Comparison of ENCODE assay signal across 8 cellular contexts in the genomic region with DNA sequence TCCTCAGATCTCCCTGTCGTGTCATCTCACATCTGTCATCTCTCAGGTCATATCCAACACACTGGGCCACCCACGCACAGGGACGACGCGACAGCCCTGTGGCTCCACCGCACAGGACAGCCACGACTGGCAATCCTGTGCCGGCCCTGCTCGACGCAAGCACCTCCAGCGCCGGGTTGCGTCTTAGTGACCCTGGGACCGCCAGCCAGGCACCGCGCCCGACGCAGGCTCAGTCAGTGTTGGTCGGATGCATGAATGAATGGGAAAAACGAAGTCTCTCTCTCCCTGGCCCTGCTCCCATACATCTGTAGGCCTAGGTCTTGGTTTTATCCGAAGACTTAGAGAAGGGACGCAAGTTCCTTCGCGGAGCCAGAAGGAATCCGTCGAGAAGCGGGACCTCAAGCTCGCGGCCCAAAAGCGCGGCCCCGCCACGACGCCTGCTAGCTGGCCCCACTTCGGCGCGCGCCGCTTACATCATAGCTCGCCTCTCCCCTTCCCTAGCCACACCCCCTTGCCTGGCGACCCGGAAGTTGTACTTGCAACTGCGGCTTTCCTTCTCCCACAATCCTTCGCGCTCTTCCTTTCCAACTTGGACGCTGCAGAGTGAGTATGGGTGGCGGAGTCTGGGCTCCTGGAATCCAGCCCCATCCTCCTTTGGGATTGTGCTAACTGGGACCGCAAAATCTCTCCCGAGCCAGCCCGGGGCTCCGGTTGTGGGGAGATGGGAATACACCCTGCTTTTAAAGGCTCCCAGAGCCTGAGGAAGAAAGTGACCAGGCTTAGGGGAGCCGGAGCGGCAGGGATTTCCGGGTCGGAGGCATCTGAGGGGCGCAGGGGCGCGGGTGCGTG. TPM values are rescaled to one million over a fixed set of nuclear protein-coding genes. Genes with fewer than 3 reads are reported as not detected.
DNase-seq lines count a peak whose midpoint lies in the region; ATAC-seq and TF ChIP-seq lines count a peak whose summit lies in the region.

RPL31 (plus strand) TSS at position 577 of the 849 bp plus-strand sequence. CDS start 413 bp downstream, outside the sequence.

- H3K9me3 ChIP-seq in ascending aorta (no peaks in the 10 kb centered on the region), right cardiac atrium (ENCODE audit: control insufficient read depth, low read length) (no peaks in the 10 kb centered on the region), uterus (no peaks in the 10 kb centered on the region)

- DNase-seq in NCI-H1930 (lab: John Stamatoyannopoulos, UW): peak; percentile 93 to 96
- peak; percentile 95 for DNase-seq in T-helper 2 cell treated with Interferon-gamma antibody and Interleukin-4, amounts not matched to agents 5 μg/mL and 100 μg/mL, for 36 hours (ENCODE audit: low spot score)
- peak; percentile 89 to 98 for DNase-seq in ascending aorta (ENCODE audit: low spot score in 2 of 2)
- peak; percentile 98 to 99 (median 98) for DNase-seq in right cardiac atrium
- DNase-seq in pulmonary artery endothelial cell (ENCODE audit: low read depth, low spot score): peak; percentile 93
- peak; percentile 96 to 98 for DNase-seq in uterus

- H3K4me3 Mint-ChIP-seq in T-helper 2 cell treated with Interferon-gamma antibody and Interleukin-4, amounts not matched to agents 5 μg/mL and 100 μg/mL, for 36 hours: peak within 1 kb of the TSS; percentile 94

- ATAC-seq in GM18502 (IDR thresholded peaks at IDR 0.05; ENCODE audit: poor library complexity, unreplicated experiment): peak; percentile 95
- peak; percentile 98 for ATAC-seq in HG02970 (IDR thresholded peaks at IDR 0.05; ENCODE audit: low FRiP score, unreplicated experiment)
- ATAC-seq in right cardiac atrium: peak; percentile 96 to 98

- intact Hi-C loops in ascending aorta (cut with DNase I) (loop anchor here (2.0 to 10.0 kb wide), 5 partner anchors 151 to 587 kb away; partner anchors contain the start of genes CHST10, CNOT11, PDCL3 and RNF149), right cardiac atrium (cut with DNase I) (no loop called here), uterus (cut with DNase I; ENCODE audit: low total_unique reads) (loop anchor here (5.0 kb wide), 1 partner anchor 150 kb away; the partner anchor contains the start of gene TBC1D8)

- H3K4me1 ChIP-seq in ascending aorta (peaks cover 3 to 15% of the 10 kb centered on the region in 2 donors), right cardiac atrium (ENCODE audit: control insufficient read depth, insufficient read depth, low read length) (peaks cover 3% of the 10 kb centered on the region), uterus (no peaks in the 10 kb centered on the region)

- peaks cover 52% of the 10 kb centered on the region for H3K36me3 Mint-ChIP-seq in T-helper 2 cell treated with Interferon-gamma antibody and Interleukin-4, amounts not matched to agents 5 μg/mL and 100 μg/mL, for 36 hours (ENCODE audit: low read depth)

- H3K36me3 ChIP-seq in ascending aorta: peaks cover 31 to 37% of the 10 kb centered on the region in 2 donors
- H3K36me3 ChIP-seq in uterus: no peaks in the 10 kb centered on the region

- H3K27ac ChIP-seq in ascending aorta (peak within 1 kb of the TSS; percentile 89 to 91), right cardiac atrium (ENCODE audit: low read length) (peak within 1 kb of the TSS; percentile 63), uterus (peak within 1 kb of the TSS; percentile 88 to 89)

- peaks cover 6% of the 10 kb centered on the region for H3K9me3 Mint-ChIP-seq in T-helper 2 cell treated with Interferon-gamma antibody and Interleukin-4, amounts not matched to agents 5 μg/mL and 100 μg/mL, for 36 hours

- H3K27ac Mint-ChIP-seq in T-helper 2 cell treated with Interferon-gamma antibody and Interleukin-4, amounts not matched to agents 5 μg/mL and 100 μg/mL, for 36 hours: peak within 1 kb of the TSS; percentile 95

- peak; percentile 74 to 85 for TF ChIP-seq POLR2A in uterus (IDR thresholded peaks at IDR 0.05)

- H3K4me3 ChIP-seq in ascending aorta (peak within 1 kb of the TSS; percentile 90), right cardiac atrium (ENCODE audit: low read length) (peak within 1 kb of the TSS; percentile 81), uterus (peak within 1 kb of the TSS; percentile 66 to 86)

- TF ChIP-seq CTCF in ascending aorta (IDR thresholded peaks at IDR 0.05) (no peak), uterus (IDR thresholded peaks at IDR 0.05) (peak in 2 of 4 experiments; percentile 10 to 29)

- WGBS in right cardiac atrium: 3% methylated on average over 59 of the region's 59 CpGs

- no peaks in the 10 kb centered on the region for H3K27me3 ChIP-seq in ascending aorta
- no peaks in the 10 kb centered on the region for H3K27me3 ChIP-seq in right cardiac atrium (ENCODE audit: control insufficient read depth, insufficient read depth)
- no peaks in the 10 kb centered on the region for H3K27me3 ChIP-seq in uterus

- H3K27me3 Mint-ChIP-seq in T-helper 2 cell treated with Interferon-gamma antibody and Interleukin-4, amounts not matched to agents 5 μg/mL and 100 μg/mL, for 36 hours (ENCODE audit: low read depth): no peaks in the 10 kb centered on the region

- H3K4me1 Mint-ChIP-seq in T-helper 2 cell treated with Interferon-gamma antibody and Interleukin-4, amounts not matched to agents 5 μg/mL and 100 μg/mL, for 36 hours (ENCODE audit: low read depth): peaks cover 35% of the 10 kb centered on the region

RNA-seq across cellular contexts. Expression of gene RPL31, which starts in this region (rescaled TPM):
- 479 TPM for total RNA-seq in ascending aorta
- total RNA-seq in right cardiac atrium: 1,000 to 10,000 TPM in 1 of 4 donors, 100 to 1,000 TPM in 3; 822 to 1,044 (median 917) TPM
- polyA plus RNA-seq in right cardiac atrium: 3,971 TPM
- 1,062 and 1,689 TPM in 2 replicates for total RNA-seq in pulmonary artery endothelial cell
- total RNA-seq in uterus: 1,000 to 10,000 TPM in 3 of 4 donors, 100 to 1,000 TPM in 1; 918 to 2,301 (median 1,306) TPM

Comparison
In these comparisons a context has a peak if more than half of its experiments do, and no peak if none do; other contexts are left out.
1. Peak in every context shown above with its lines: DNase-seq, ATAC-seq, H3K4me3 ChIP-seq and H3K27ac ChIP-seq.
2. intact Hi-C loops: an anchor here in ascending aorta (2.0 to 10.0 kb wide) and uterus (5.0 kb wide); none called in right cardiac atrium.